Comparison of ENCODE assay signal across 12 cellular contexts in the genomic region with DNA sequence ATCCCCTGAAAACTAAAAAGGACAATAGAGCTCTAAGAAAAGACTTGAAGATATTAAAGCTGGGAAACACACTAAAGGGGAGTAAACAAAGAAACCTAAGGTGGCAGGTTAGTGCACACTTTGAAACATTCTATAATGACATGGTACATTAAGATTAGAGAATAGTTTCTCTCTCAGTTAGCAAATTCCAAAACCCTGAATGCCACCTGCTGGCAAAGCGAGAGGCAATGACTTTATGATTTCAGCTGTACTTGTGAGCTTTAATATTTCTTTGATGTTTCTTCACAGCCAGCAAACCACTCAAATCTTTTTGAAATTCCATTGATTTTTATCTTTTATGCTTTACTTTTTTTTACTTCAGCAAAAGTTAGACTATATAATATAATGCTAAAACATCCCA.
DNase-seq lines count a peak whose midpoint lies in the region; ATAC-seq and TF ChIP-seq lines count a peak whose summit lies in the region.
"Had no signal": no experiment of that assay in that cellular context is flagged by ENCODE, and none has a peak within 500 bp of the region (broad histone marks: within the 10 kb centered on the region; RNA-seq: fewer than 3 reads in every experiment).

No MANE protein-coding gene starts in this region.

- POLR2A ChIA-PET in A673 (lab: Charles Lee; ENCODE audit: low non-redundant PET): no interaction called here

- CTCF ChIA-PET in A673 (lab: Charles Lee): interaction anchor here (1.6 kb wide), 1 partner anchor 166 kb away, joined by 9 read pairs; no protein-coding TSS in a partner anchor

- H3K9me3 ChIP-seq in A673 (ENCODE audit: low read depth, low read length, poor library complexity, severe bottlenecking) (no peaks in the 10 kb centered on the region), GM23248 (ENCODE audit: low read depth) (no peaks in the 10 kb centered on the region), aorta (ENCODE audit: control insufficient read depth, low read length) (no peaks in the 10 kb centered on the region)
- H3K9me3 ChIP-seq: transverse colon had no signal

- H3K4me3 ChIP-seq in A673 (ENCODE audit: low read depth, low read length, poor library complexity, severe bottlenecking) (no peak overlapping the region), GM23248 (no peak overlapping the region), aorta (ENCODE audit: low read length in 2 of 2) (no peak overlapping the region)
- H3K4me3 ChIP-seq: transverse colon had no signal

- H3F3A ChIP-seq in GM23248 (ENCODE audit: insufficient read depth): no peaks in the 10 kb centered on the region

- intact Hi-C loops in A673 (cut with micrococcal nuclease; ENCODE audit: unreplicated experiment) (no loop called here), aorta (cut with DNase I) (loop anchor here in 1 of 2 donors (10.0 kb wide), 1 partner anchor 161 kb away; no protein-coding TSS in a partner anchor)

- no peak overlapping the region for H3K4me2 ChIP-seq in GM23248 (ENCODE audit: unreplicated experiment)

- no peaks in the 10 kb centered on the region for H3K79me2 ChIP-seq in GM23248 (ENCODE audit: insufficient read depth)

- no TSS peak for BruUV-seq in A673 (replicated peaks; lab: Mats Ljungman, UMichigan)

- WGBS in GM23248 (ENCODE audit: low coverage in 1 of 2, low lambda C conversion rate in 2 of 2, missing lambda C conversion rate in 2 of 2), 2 experiments: 6 to 19% methylated on average over 1 of the region's 1 CpG
- WGBS in aorta, 2 donors: 28 to 33% methylated on average over 1 of the region's 1 CpG

- H3K27me3 ChIP-seq in A673 (replicated peaks; ENCODE audit: insufficient read depth, low read depth, low read length, poor library complexity) (peaks cover 14% of the 10 kb centered on the region), GM23248 (replicated peaks; ENCODE audit: insufficient read depth) (no peaks in the 10 kb centered on the region), aorta (ENCODE audit: control insufficient read depth in 1 of 2, insufficient read depth in 2 of 2, low read length in 1 of 2) (no peaks in the 10 kb centered on the region)
- H3K27me3 ChIP-seq: transverse colon had no signal

- peaks cover 2% of the 10 kb centered on the region for H3K27me3 Mint-ChIP-seq in activated T-cell treated with anti-CD3 and anti-CD28 coated beads, Interleukin-2, amount 50 U/mL, for 4 hours (ENCODE audit: low read depth)

- 0 out of 2 replicates have a peak, but pooled peaks have one; percentile 28 for TF ChIP-seq CTCF in A673 (conservative IDR thresholded peaks at IDR 0.05; ENCODE audit: low read depth, low read length)

- H3K4me1 Mint-ChIP-seq in activated T-cell treated with anti-CD3 and anti-CD28 coated beads, Interleukin-2, amount 50 U/mL, for 4 hours (ENCODE audit: low read depth): no peaks in the 10 kb centered on the region
- H3K4me1 Mint-ChIP-seq: H9 had no signal

- no peak overlapping the region for H3K4me3 Mint-ChIP-seq in activated T-cell treated with anti-CD3 and anti-CD28 coated beads, Interleukin-2, amount 50 U/mL, for 4 hours
- H3K4me3 Mint-ChIP-seq: H9 had no signal

- no peaks in the 10 kb centered on the region for H3K9me2 ChIP-seq in GM23248 (ENCODE audit: insufficient read depth)

- no peak for ATAC-seq in aorta (ENCODE audit: low FRiP score)
- ATAC-seq in activated T-cell treated with anti-CD3 and anti-CD28 coated beads, Interleukin-2, amount 50 U/mL, for 4 hours: no peak

- H4K20me1 ChIP-seq in GM23248 (ENCODE audit: insufficient read depth): no peaks in the 10 kb centered on the region

- H3K36me3 ChIP-seq in A673 (ENCODE audit: insufficient read depth, low read length, poor library complexity, severe bottlenecking) (no peaks in the 10 kb centered on the region), GM23248 (ENCODE audit: low read depth) (no peaks in the 10 kb centered on the region), aorta (ENCODE audit: control insufficient read depth in 1 of 2, insufficient read depth in 2 of 2, low read length in 1 of 2) (no peaks in the 10 kb centered on the region)
- H3K36me3 ChIP-seq: transverse colon had no signal

- no peak overlapping the region for H3K9ac ChIP-seq in GM23248

- in situ Hi-C loops in GM23248 (cut with MboI): no loop called here
- in situ Hi-C loops in SK-MEL-5 (cut with HindIII; ENCODE audit: low pct_unique_long_range_greater_than_20kb, low sequenced_read_pairs): no loop called here

- H3K36me3 Mint-ChIP-seq in activated T-cell treated with anti-CD3 and anti-CD28 coated beads, Interleukin-2, amount 50 U/mL, for 4 hours (ENCODE audit: insufficient read depth): no peaks in the 10 kb centered on the region

- no peaks in the 10 kb centered on the region for H3K9me3 Mint-ChIP-seq in activated T-cell treated with anti-CD3 and anti-CD28 coated beads, Interleukin-2, amount 50 U/mL, for 4 hours
- H3K9me3 Mint-ChIP-seq: H9 had no signal

- H2AFZ ChIP-seq in GM23248: no peak overlapping the region

- no peaks in the 10 kb centered on the region for H3K4me1 ChIP-seq in A673 (ENCODE audit: insufficient read depth, low read length, poor library complexity, severe bottlenecking)
- H3K4me1 ChIP-seq in GM23248 (ENCODE audit: insufficient read depth): no peaks in the 10 kb centered on the region
- peaks cover 0 to 2% of the 10 kb centered on the region in 2 donors for H3K4me1 ChIP-seq in aorta (ENCODE audit: control insufficient read depth in 1 of 2, insufficient read depth in 2 of 2, low read length in 2 of 2)
- H3K4me1 ChIP-seq: transverse colon had no signal

- DNase-seq in A673 (ENCODE audit: low spot score) (no peak), GM23248 (peak; percentile 3), SK-MEL-5 (ENCODE audit: low read depth, low spot score) (peak; percentile 33), iris pigment epithelial cell (ENCODE audit: low read depth) (peak; percentile 1), aorta (no peak), NCI-H146 (lab: John Stamatoyannopoulos, UW) (no peak), cortex of kidney (lab: John Stamatoyannopoulos, UW) (no peak)
- DNase-seq in activated T-cell treated with anti-CD3 and anti-CD28 coated beads, Interleukin-2, amount 50 U/mL, for 4 hours: no peak
- DNase-seq: activated CD4-positive, alpha-beta T cell treated with anti-CD3 and anti-CD28 coated beads, Interleukin-2, amount 50 U/mL, for 48 hours; H9; stimulated activated CD4-positive, alpha-beta T cell treated with anti-CD3 and anti-CD28 coated beads, Interleukin-4, amount 100 ng/mL, for 4 hours; transverse colon had no signal

- H3K27ac ChIP-seq in A673 (ENCODE audit: low read depth, low read length, poor library complexity, severe bottlenecking): no peak overlapping the region
- H3K27ac ChIP-seq in GM23248: no peak overlapping the region
- H3K27ac ChIP-seq in aorta (ENCODE audit: low read depth in 1 of 2, low read length in 2 of 2): no peak overlapping the region
- H3K27ac ChIP-seq: transverse colon had no signal

Comparison
In these comparisons a context has a peak if more than half of its experiments do, and no peak if none do; other contexts are left out.
1. DNase-seq: peak in GM23248 (single experiment), SK-MEL-5 (single experiment) and iris pigment epithelial cell (single experiment); none in A673 (single experiment), aorta (0 of 2), activated T-cell treated with anti-CD3 and anti-CD28 coated beads, Interleukin-2, amount 50 U/mL, for 4 hours (single experiment), NCI-H146 (single experiment) and cortex of kidney (single experiment).